In the genomic region with DNA sequence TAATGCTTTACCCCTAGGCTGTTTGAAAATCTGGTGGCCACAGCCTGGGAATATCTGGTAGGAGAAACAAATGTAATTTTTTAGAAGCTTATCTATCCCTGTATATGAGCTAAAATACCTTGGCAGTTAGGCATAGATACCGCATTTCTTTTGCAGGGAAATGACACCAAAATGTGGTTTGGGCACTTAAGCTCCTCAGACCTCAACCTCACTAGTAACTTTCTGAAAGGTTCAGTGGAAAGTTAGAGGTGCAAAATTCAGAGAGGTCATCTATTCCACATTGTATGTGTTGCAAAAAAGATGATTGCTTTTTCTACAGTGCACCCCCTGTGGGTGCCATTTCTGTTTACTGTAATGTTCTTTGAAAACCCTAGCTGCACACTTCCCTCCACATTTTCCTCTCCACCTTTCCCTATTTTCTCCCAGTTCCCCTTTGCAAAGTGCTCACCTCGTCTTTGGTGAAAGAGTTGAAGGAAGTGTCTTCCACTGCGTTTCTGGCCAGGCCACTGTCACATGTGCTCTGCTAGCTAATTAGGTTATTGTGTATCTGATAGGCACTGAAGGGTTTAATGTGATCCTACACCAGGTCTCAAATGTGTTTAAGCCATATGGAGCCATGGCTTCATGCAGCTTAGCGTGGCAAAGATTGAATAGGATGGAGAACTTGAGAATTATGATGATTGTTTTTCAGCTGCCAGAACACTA, we compare ENCODE assay signal across 8 cellular contexts. TPM values are rescaled to one million over a fixed set of nuclear protein-coding genes. Genes with fewer than 3 reads are reported as not detected.
A peak's percentile ranks its signal among the peaks of the same experiment; 100 is the strongest.
DNase-seq lines count a peak whose midpoint lies in the region; ATAC-seq and TF ChIP-seq lines count a peak whose summit lies in the region.

No MANE protein-coding gene starts in this region.

- H3K36me3 ChIP-seq in CD4-positive, CD25-positive, alpha-beta regulatory T cell (ENCODE audit: control insufficient read depth, insufficient read depth, low read length): peaks cover 8% of the 10 kb centered on the region
- no peaks in the 10 kb centered on the region for H3K36me3 ChIP-seq in KMS-11 (ENCODE audit: insufficient read depth)
- peaks cover 18% of the 10 kb centered on the region for H3K36me3 ChIP-seq in WERI-Rb-1
- H3K36me3 ChIP-seq in stomach: peaks cover 0 to 4% (median 0%) of the 10 kb centered on the region in 4 donors

- H3K4me3 Mint-ChIP-seq in CD4-positive, CD25-positive, alpha-beta regulatory T cell: peak overlapping the region; percentile 96 to 99 (median 97)

- peak overlapping the region; percentile 94 for H3K27ac ChIP-seq in CD4-positive, CD25-positive, alpha-beta regulatory T cell (ENCODE audit: insufficient read depth, low read length, poor library complexity, severe bottlenecking)
- H3K27ac ChIP-seq in KMS-11 (peak overlapping the region; percentile 63), WERI-Rb-1 (peak overlapping the region; percentile 84), stomach (peak overlapping the region; percentile 39 to 96 (median 95))

- H3K27me3 ChIP-seq in CD4-positive, CD25-positive, alpha-beta regulatory T cell (ENCODE audit: control insufficient read depth, insufficient read depth, low read length): no peaks in the 10 kb centered on the region
- H3K27me3 ChIP-seq in KMS-11 (ENCODE audit: insufficient read depth, low read depth): no peaks in the 10 kb centered on the region
- no peaks in the 10 kb centered on the region for H3K27me3 ChIP-seq in WERI-Rb-1 (ENCODE audit: insufficient read depth, low read depth, severe bottlenecking)
- no peaks in the 10 kb centered on the region for H3K27me3 ChIP-seq in stomach

- H3K27ac Mint-ChIP-seq in CD4-positive, CD25-positive, alpha-beta regulatory T cell: peak overlapping the region; percentile 87 to 99 (median 97)

- ATAC-seq in CD4-positive, CD25-positive, alpha-beta regulatory T cell (ENCODE audit: low read depth in 2 of 2): no peak
- no peak for ATAC-seq in sciatic nerve

- no peaks in the 10 kb centered on the region for H3K9me3 ChIP-seq in CD4-positive, CD25-positive, alpha-beta regulatory T cell (ENCODE audit: control insufficient read depth in 2 of 2, low read length in 2 of 2)
- H3K9me3 ChIP-seq in WERI-Rb-1 (ENCODE audit: severe bottlenecking) (no peaks in the 10 kb centered on the region), stomach (no peaks in the 10 kb centered on the region)

- WGBS in stomach, 5 donors: 6 to 15% (median 8%) methylated on average over 4 of the region's 4 CpGs

- no peak for TF ChIP-seq POLR2A in stomach (IDR thresholded peaks at IDR 0.05)

- H3K9ac ChIP-seq in KMS-11: peak overlapping the region; percentile 53; the same call in 1 of the 2 replicates

- peaks cover 9% of the 10 kb centered on the region for H3K27me3 Mint-ChIP-seq in CD4-positive, CD25-positive, alpha-beta regulatory T cell

- peaks cover 0 to 3% (median 0%) of the 10 kb centered on the region in 7 donors for H3K9me3 Mint-ChIP-seq in CD4-positive, CD25-positive, alpha-beta regulatory T cell

- no peak overlapping the region for H2AFZ ChIP-seq in KMS-11 (ENCODE audit: low read depth)

- intact Hi-C loops in stomach (cut with DNase I; ENCODE audit: low total_unique reads): no loop called here
- intact Hi-C loops in sciatic nerve (cut with DNase I): no loop called here

- no peak for TF ChIP-seq EP300 in stomach (IDR thresholded peaks at IDR 0.05)

- peak overlapping the region; percentile 96 for H3K4me2 ChIP-seq in KMS-11

- H3K4me3 ChIP-seq in CD4-positive, CD25-positive, alpha-beta regulatory T cell (ENCODE audit: low read depth, low read length): peak overlapping the region; percentile 93
- H3K4me3 ChIP-seq in KMS-11 (IDR thresholded peaks at IDR 0.05; ENCODE audit: insufficient read depth, low read depth, low read length) (no peak overlapping the region), WERI-Rb-1 (ENCODE audit: low read depth, low read length) (peak overlapping the region; percentile 72), iPS-11a (ENCODE audit: low read depth, low read length) (peak overlapping the region; percentile 90), stomach (peak overlapping the region; percentile 91 to 94 (median 92))

- peaks cover 73% of the 10 kb centered on the region for H3K4me1 ChIP-seq in CD4-positive, CD25-positive, alpha-beta regulatory T cell (ENCODE audit: control insufficient read depth, insufficient read depth, low read length, poor library complexity, severe bottlenecking)
- H3K4me1 ChIP-seq in KMS-11 (ENCODE audit: low read depth, poor library complexity, severe bottlenecking) (peaks cover 44% of the 10 kb centered on the region), stomach (peaks cover 39 to 69% (median 59%) of the 10 kb centered on the region in 4 donors)

- peaks cover 14% of the 10 kb centered on the region for H3K36me3 Mint-ChIP-seq in CD4-positive, CD25-positive, alpha-beta regulatory T cell

- H3K79me2 ChIP-seq in KMS-11 (ENCODE audit: insufficient read depth, low read depth): peaks cover 59% of the 10 kb centered on the region; the same call in 1 of the 2 replicates

- TF ChIP-seq CTCF in KMS-11 (conservative IDR thresholded peaks at IDR 0.05; ENCODE audit: low read depth, low read length) (no peak; the same call in 1 of the 2 replicates), WERI-Rb-1 (IDR thresholded peaks at IDR 0.05; ENCODE audit: low read depth, low read length) (no peak), stomach (IDR thresholded peaks at IDR 0.05) (no peak), GM20000 (IDR thresholded peaks at IDR 0.05; ENCODE audit: extremely low read depth, missing control alignments) (no peak)

- peak in 1 of 3 donors; percentile 44 for DNase-seq in CD4-positive, CD25-positive, alpha-beta regulatory T cell
- DNase-seq in WERI-Rb-1 (peak; percentile 51), stomach (no peak), GM20000 (ENCODE audit: low spot score) (no peak), hypothalamus (lab: John Stamatoyannopoulos, UW) (no peak), sciatic nerve (ENCODE audit: low spot score) (no peak)

- peaks cover 45 to 78% (median 56%) of the 10 kb centered on the region in 4 donors for H3K4me1 Mint-ChIP-seq in CD4-positive, CD25-positive, alpha-beta regulatory T cell

- no peaks in the 10 kb centered on the region for H4K20me1 ChIP-seq in KMS-11 (ENCODE audit: insufficient read depth)

RNA-seq across cellular contexts. Expression of a gene that starts 1.3 kb away (rescaled TPM):
- 70.0 TPM for total RNA-seq in CD4-positive, CD25-positive, alpha-beta regulatory T cell
- polyA plus RNA-seq in CD4-positive, CD25-positive, alpha-beta regulatory T cell: 10 to 100 TPM; 13.4 to 23.3 (median 18.4) TPM
- total RNA-seq in stomach (100 to 1,000 TPM in 2 of 5 donors, 10 to 100 TPM in 2, 1 to 10 TPM in 1; 9.8 to 118 (median 77.5) TPM), sciatic nerve (66.0 TPM)
- 10 to 100 TPM; 15.4 to 17.9 (median 17.1) TPM for polyA plus RNA-seq in stomach
